In the genomic region with DNA sequence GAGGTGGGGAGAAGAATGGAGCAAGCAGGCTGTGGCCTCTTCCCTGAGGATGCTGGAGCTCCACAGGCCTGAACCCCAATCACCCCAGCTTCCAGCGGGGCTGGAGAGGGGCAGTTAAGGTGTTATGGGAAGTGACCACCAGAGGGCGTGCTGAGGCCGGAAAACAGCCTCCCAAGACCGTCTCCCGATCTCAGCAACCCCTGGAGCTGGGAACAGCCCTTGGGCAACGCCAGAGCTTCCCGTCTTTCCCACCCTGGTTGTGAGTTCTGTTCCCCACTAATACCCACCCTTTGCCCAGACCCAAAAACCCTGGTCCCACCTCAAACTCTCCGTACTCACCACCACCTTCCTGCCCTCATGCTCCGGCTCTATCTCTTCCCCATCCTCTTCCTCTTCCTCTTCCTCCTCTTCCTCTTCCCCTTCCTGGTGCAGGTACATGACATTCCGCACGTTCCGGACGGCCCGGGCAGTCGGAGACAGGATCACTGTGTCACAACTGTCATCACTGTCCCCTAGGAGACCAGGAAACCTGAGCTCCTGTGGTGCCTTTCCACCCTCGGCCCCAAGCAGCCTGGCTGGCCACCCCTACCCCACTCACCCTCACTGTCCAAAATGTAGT, we compare ENCODE assay signal across 1 cellular context.
TF ChIP-seq lines count a peak whose summit lies in the region.

No MANE protein-coding gene starts in this region.

TF ChIP-seq in PFSK-1, 5 proteins besides CTCF, POLR2A, EP300 and RAD21:
- TF ChIP-seq, protein P1, sequence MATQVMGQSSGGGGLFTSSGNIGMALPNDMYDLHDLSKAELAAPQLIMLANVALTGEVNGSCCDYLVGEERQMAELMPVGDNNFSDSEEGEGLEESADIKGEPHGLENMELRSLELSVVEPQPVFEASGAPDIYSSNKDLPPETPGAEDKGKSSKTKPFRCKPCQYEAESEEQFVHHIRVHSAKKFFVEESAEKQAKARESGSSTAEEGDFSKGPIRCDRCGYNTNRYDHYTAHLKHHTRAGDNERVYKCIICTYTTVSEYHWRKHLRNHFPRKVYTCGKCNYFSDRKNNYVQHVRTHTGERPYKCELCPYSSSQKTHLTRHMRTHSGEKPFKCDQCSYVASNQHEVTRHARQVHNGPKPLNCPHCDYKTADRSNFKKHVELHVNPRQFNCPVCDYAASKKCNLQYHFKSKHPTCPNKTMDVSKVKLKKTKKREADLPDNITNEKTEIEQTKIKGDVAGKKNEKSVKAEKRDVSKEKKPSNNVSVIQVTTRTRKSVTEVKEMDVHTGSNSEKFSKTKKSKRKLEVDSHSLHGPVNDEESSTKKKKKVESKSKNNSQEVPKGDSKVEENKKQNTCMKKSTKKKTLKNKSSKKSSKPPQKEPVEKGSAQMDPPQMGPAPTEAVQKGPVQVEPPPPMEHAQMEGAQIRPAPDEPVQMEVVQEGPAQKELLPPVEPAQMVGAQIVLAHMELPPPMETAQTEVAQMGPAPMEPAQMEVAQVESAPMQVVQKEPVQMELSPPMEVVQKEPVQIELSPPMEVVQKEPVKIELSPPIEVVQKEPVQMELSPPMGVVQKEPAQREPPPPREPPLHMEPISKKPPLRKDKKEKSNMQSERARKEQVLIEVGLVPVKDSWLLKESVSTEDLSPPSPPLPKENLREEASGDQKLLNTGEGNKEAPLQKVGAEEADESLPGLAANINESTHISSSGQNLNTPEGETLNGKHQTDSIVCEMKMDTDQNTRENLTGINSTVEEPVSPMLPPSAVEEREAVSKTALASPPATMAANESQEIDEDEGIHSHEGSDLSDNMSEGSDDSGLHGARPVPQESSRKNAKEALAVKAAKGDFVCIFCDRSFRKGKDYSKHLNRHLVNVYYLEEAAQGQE (IDR thresholded peaks at IDR 0.05; ENCODE audit: insufficient read depth in 1 of 2, low read depth in 2 of 2, low read length in 2 of 2): no peak
- TF ChIP-seq FOXP2 (optimal IDR thresholded peaks at IDR 0.05; ENCODE audit: borderline replicate concordance, extremely low read depth, extremely low read length, insufficient read depth): peak; percentile 22
